1 cellular context compared by ENCODE assay signal in genomic region chr5:33460210-33460609, GRCh38.
A peak's percentile ranks its signal among the peaks of the same experiment; 100 is the strongest.
TF ChIP-seq lines count a peak whose summit lies in the region.

No MANE protein-coding gene starts in this region.

TF ChIP-seq in A549, 52 proteins besides CTCF, POLR2A, EP300 and RAD21:
- TF ChIP-seq NFE2L2 (conservative IDR thresholded peaks at IDR 0.05; ENCODE audit: low read length) = peak; percentile 70; the same call in 1 of the 2 replicates
- TF ChIP-seq CHD4 (IDR thresholded peaks at IDR 0.05; ENCODE audit: borderline replicate concordance) = no peak
- peak; percentile 83 for TF ChIP-seq MAFK (IDR thresholded peaks at IDR 0.05; ENCODE audit: partially characterized antibody)
